Comparison of ENCODE assay signal across 7 cellular contexts in the genomic region with DNA sequence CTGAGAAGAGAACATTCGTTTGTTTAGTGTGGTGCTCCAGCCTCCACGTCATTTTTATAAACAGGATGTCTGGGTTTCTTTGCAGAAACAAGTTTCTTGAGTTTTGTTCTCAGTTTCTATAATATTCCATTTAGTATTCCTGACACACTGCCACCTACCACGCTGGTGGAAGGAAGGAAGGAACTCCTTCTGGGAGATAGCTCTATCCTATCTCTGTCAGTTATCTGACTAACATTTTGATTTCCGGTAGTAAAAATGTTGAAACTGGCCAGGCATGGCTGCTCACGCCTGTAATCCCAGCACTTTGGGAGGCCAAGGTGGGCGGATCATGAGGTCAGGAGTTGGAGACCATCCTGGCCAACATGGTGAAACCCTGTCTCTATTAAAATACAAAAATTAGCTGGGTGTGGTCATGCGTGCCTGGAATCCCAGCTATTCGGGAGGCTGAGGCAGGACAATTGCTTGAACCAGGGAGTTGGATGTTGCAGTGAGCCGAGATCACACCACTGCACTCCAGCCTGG.
DNase-seq lines count a peak whose midpoint lies in the region; ATAC-seq and TF ChIP-seq lines count a peak whose summit lies in the region.
"Not testable (repeated sequence)": the region's sequence is repeated elsewhere in the genome, so short reads cannot be mapped to it uniquely, and the experiment has no call there.

No MANE protein-coding gene starts in this region.

- POLR2A ChIA-PET in IMR-90 (lab: Charles Lee; ENCODE audit: unreplicated experiment) = interaction anchor here (1.3 kb wide), 1 partner anchor 26 kb away, joined by 9 read pairs; no protein-coding TSS in a partner anchor
- POLR2A ChIA-PET in RWPE1 (lab: Yijun Ruan, JAX; ENCODE audit: low non-redundant PET) = not testable (repeated sequence)

- BruUV-seq in Calu3 (replicated peaks; lab: Mats Ljungman, UMichigan); IMR-90 (replicated peaks; lab: Mats Ljungman, UMichigan): not testable (repeated sequence)

- H3K4me2 ChIP-seq in IMR-90 (ENCODE audit: low read depth, low read length) (peak overlapping the region; percentile 1; the same call in 1 of the 2 replicates), osteoblast (ENCODE audit: insufficient read depth, low read length) (peak overlapping the region; percentile 20)

- not testable (repeated sequence) for H3K4me3 Mint-ChIP-seq in Calu3 (ENCODE audit: low read depth, unreplicated experiment)

- not testable (repeated sequence) for H3K36me3 ChIP-seq in IMR-90 (ENCODE audit: control insufficient read depth, insufficient read depth, low read length); adrenal gland (replicated peaks in 1 of 2); right atrium auricular region; osteoblast (ENCODE audit: insufficient read depth, low read length)

- dilution Hi-C loops in IMR-90 (cut with HindIII; ENCODE audit: low sequenced_read_pairs, unreplicated experiment) = not testable (repeated sequence)

- H3K4me1 Mint-ChIP-seq in Calu3 (ENCODE audit: low read depth, unreplicated experiment) = peaks cover 58% of the 10 kb centered on the region

- intact Hi-C loops in Calu3 (cut with micrococcal nuclease; ENCODE audit: unreplicated experiment); adrenal gland (cut with DNase I): not testable (repeated sequence)
- intact Hi-C loops in IMR-90 (cut with micrococcal nuclease) = loop anchor here (1.0 to 5.0 kb wide), 3 partner anchors 26 to 198 kb away; partner anchors contain the start of gene TGIF1

- peak overlapping the region; percentile 91 for H3K27ac ChIP-seq in IMR-90 (ENCODE audit: insufficient read depth, low read length)
- H3K27ac ChIP-seq in RWPE1 = peak overlapping the region; percentile 93
- H3K27ac ChIP-seq in adrenal gland = peak overlapping the region; percentile 74 to 96 (median 86)
- peak overlapping the region; percentile 19 to 24 for H3K27ac ChIP-seq in right atrium auricular region
- H3K27ac ChIP-seq in osteoblast (ENCODE audit: low read depth, low read length) = peak overlapping the region; percentile 92

- peak overlapping the region; percentile 18 for H2AK5ac ChIP-seq in IMR-90 (ENCODE audit: low read depth, low read length)

- not testable (repeated sequence) for H2AFZ ChIP-seq in IMR-90 (replicated peaks; ENCODE audit: low read length, poor library complexity); osteoblast (ENCODE audit: low read length)

- not testable (repeated sequence) for H3K79me2 ChIP-seq in osteoblast (ENCODE audit: insufficient read depth, low read length)

- not testable (repeated sequence) for TF ChIP-seq CTCF in Calu3 (IDR thresholded peaks at IDR 0.05; ENCODE audit: unreplicated experiment); IMR-90 (conservative IDR thresholded peaks at IDR 0.05; ENCODE audit: low read depth, low read length); RWPE1 (conservative IDR thresholded peaks at IDR 0.05; ENCODE audit: low read depth); adrenal gland (IDR thresholded peaks at IDR 0.05); right atrium auricular region (IDR thresholded peaks at IDR 0.05); osteoblast (IDR thresholded peaks at IDR 0.05; ENCODE audit: extremely low read depth, low read depth, low read length)

- H3K9me3 Mint-ChIP-seq in Calu3 (ENCODE audit: low read depth, unreplicated experiment) = not testable (repeated sequence)

- H3K4me1 ChIP-seq in IMR-90 (ENCODE audit: control insufficient read depth, insufficient read depth, low read length) (peaks cover 29% of the 10 kb centered on the region), adrenal gland (replicated peaks in 1 of 2) (peaks cover 33 to 60% of the 10 kb centered on the region in 2 donors), right atrium auricular region (peaks cover 0 to 30% of the 10 kb centered on the region in 2 donors), osteoblast (ENCODE audit: insufficient read depth, low read length) (peaks cover 36% of the 10 kb centered on the region)

- H2AK9ac ChIP-seq in IMR-90 (replicated peaks; ENCODE audit: low read depth, low read length, poor library complexity) = not testable (repeated sequence)

- in situ Hi-C loops in IMR-90 (cut with MboI; ENCODE audit: low sequenced_read_pairs) = not testable (repeated sequence)

- peak; percentile 28 for TF ChIP-seq POLR2A in IMR-90 (IDR thresholded peaks at IDR 0.05; ENCODE audit: low read depth, low read length)
- TF ChIP-seq POLR2A in adrenal gland (IDR thresholded peaks at IDR 0.05) = not testable (repeated sequence)

- peak overlapping the region; percentile 45 for H3K27ac Mint-ChIP-seq in Calu3 (ENCODE audit: unreplicated experiment)

- H3K9me1 ChIP-seq in IMR-90 (ENCODE audit: insufficient read depth, low read length) = peaks cover 18% of the 10 kb centered on the region

- peak overlapping the region; percentile 93 for H3K4ac ChIP-seq in IMR-90 (ENCODE audit: low read depth, low read length)

- H4K91ac ChIP-seq in IMR-90 (ENCODE audit: insufficient read depth, low read depth, low read length) = peak overlapping the region; percentile 76

- H3K79me1 ChIP-seq in IMR-90 (ENCODE audit: low read depth in 1 of 2, low read length in 2 of 2) = peaks cover 7 to 19% of the 10 kb centered on the region in 2 experiments; a peak in 3 of 4 replicates

- H3K14ac ChIP-seq in IMR-90 (replicated peaks; ENCODE audit: low read depth, low read length) = peak overlapping the region; percentile 75; the same call in 1 of the 2 replicates

- H3K27me3 ChIP-seq in IMR-90 (ENCODE audit: control insufficient read depth, insufficient read depth, low read length); adrenal gland; right atrium auricular region; osteoblast (ENCODE audit: insufficient read depth, low read length): not testable (repeated sequence)

- H3K18ac ChIP-seq in IMR-90 (ENCODE audit: low read depth, low read length) = peak overlapping the region; percentile 33

- H3K9me3 ChIP-seq in IMR-90 (ENCODE audit: control insufficient read depth, insufficient read depth, low read length); adrenal gland (replicated peaks in 1 of 3); right atrium auricular region; osteoblast (ENCODE audit: low read depth, low read length): not testable (repeated sequence)

- H2BK15ac ChIP-seq in IMR-90 (ENCODE audit: low read depth, low read length) = peak overlapping the region; percentile 52; the same call in 2 of the 3 replicates

- H3K9ac ChIP-seq in IMR-90 (ENCODE audit: low read depth, low read length) = not testable (repeated sequence)

- H2BK20ac ChIP-seq in IMR-90 (ENCODE audit: low read depth, low read length) = peak overlapping the region; percentile 97

- peak overlapping the region; percentile 66; the same call in 1 of the 2 replicates for H4K5ac ChIP-seq in IMR-90 (ENCODE audit: low read depth, low read length)

- peak; percentile 6; the same call in 1 of the 2 replicates for ATAC-seq in IMR-90 (ENCODE audit: low read depth)

- H4K20me1 ChIP-seq in IMR-90 (ENCODE audit: insufficient read depth, low read length); osteoblast (ENCODE audit: insufficient read depth, low read length): not testable (repeated sequence)

- not testable (repeated sequence) for TF ChIP-seq RAD21 in IMR-90 (IDR thresholded peaks at IDR 0.05; ENCODE audit: low read length)

- CTCF ChIA-PET in Calu3 (lab: Charles Lee); RWPE1 (lab: Yijun Ruan, JAX): not testable (repeated sequence)
- CTCF ChIA-PET in IMR-90 (lab: Yijun Ruan, JAX) = interaction anchor here (0.6 to 0.8 kb wide), 2 partner anchors 56 to 166 kb away, joined by 3 read pairs; no protein-coding TSS in a partner anchor

- peak overlapping the region; percentile 61 to 75; a peak in 3 of 4 replicates for H4K8ac ChIP-seq in IMR-90 (ENCODE audit: low read depth in 2 of 2, low read length in 2 of 2)

- H3K4me3 ChIP-seq in IMR-90 (ENCODE audit: insufficient read depth, low read depth, low read length); adrenal gland; right atrium auricular region; osteoblast (ENCODE audit: insufficient read depth, low read length): not testable (repeated sequence)

- peaks cover 12% of the 10 kb centered on the region for H3K27me3 Mint-ChIP-seq in Calu3 (ENCODE audit: unreplicated experiment)

- peak overlapping the region; percentile 83 for H3K56ac ChIP-seq in IMR-90 (ENCODE audit: extremely low read depth, insufficient read depth, low read length)

- H3K23ac ChIP-seq in IMR-90 (ENCODE audit: low read depth, low read length) = peak overlapping the region; percentile 68

- 51% methylated on average over 3 of the region's 9 CpGs; no CpG with 5 or more reads in 1 of the 2 experiments for WGBS in IMR-90 (ENCODE audit: extremely low coverage in 2 of 2, insufficient read length in 1 of 2), 2 experiments
- WGBS in adrenal gland, 4 donors = 64 to 78% (median 67%) methylated on average over 9 of the region's 9 CpGs

- H3K36me3 Mint-ChIP-seq in Calu3 (ENCODE audit: insufficient read depth, unreplicated experiment) = peaks cover 43% of the 10 kb centered on the region

- H2BK120ac ChIP-seq in IMR-90 (ENCODE audit: low read depth, low read length) = peak overlapping the region; percentile 97

- peak overlapping the region; percentile 90 for H2BK5ac ChIP-seq in IMR-90 (ENCODE audit: low read depth, low read length, poor library complexity, severe bottlenecking)

- DNase-seq in Calu3; RWPE1 (ENCODE audit: low spot score); adrenal gland; right atrium auricular region (ENCODE audit: low spot score); osteoblast (ENCODE audit: insufficient read length, low spot score, missing footprints): not testable (repeated sequence)
- DNase-seq in IMR-90 = peak; percentile 82
- DNase-seq in dermis microvascular lymphatic vessel endothelial cell (ENCODE audit: low read depth in 2 of 2) = peak; percentile 31 to 43

TF ChIP-seq in IMR-90, 13 proteins besides CTCF, POLR2A, EP300 and RAD21:
- TF ChIP-seq NFE2L2 (IDR thresholded peaks at IDR 0.05; ENCODE audit: low read depth, low read length) = peak; percentile 28; the same call in 1 of the 2 replicates

Comparison
In these comparisons a context has a peak if more than half of its experiments do, and no peak if none do; other contexts are left out.
1. H3K27ac ChIP-seq: peak in every context shown above with its lines; median percentile 93 in RWPE1; 92 in osteoblast; 91 in IMR-90; 86 in adrenal gland; 22 in right atrium auricular region.